Comparison of ENCODE assay signal across 8 cellular contexts in the genomic region with DNA sequence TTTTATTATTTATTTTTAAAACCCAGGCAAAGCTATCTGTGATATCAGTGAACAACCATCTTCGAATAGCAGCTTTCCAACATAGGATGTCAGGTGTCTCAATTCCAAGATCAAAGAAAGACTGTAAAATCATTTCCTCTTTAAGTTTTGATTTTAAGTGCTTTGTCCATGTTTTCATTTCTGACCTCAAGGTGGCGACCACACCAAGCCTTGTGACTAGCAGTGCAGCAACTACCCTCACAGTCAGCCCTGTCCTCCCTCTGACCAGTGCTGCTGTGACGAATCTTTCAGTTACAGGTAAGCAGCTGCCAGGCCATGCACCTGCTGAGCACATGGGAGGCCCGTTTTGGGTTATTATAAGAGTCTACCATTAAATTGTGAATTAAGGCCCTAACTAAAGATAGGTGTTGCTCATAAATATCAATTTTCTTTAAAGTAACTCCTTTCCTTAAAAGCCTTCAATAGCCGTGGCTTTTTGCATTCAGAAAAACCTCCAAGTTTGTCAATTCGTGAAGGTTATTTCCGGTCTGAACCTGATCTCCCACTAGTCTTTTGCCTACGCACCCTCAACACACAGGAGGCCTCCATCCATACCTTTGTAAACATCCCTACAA.
A peak's percentile ranks its signal among the peaks of the same experiment; 100 is the strongest.
DNase-seq lines count a peak whose midpoint lies in the region; ATAC-seq, FAIRE-seq and TF ChIP-seq lines count a peak whose summit lies in the region.

No MANE protein-coding gene starts in this region.

- no peaks in the 10 kb centered on the region for H3F3A ChIP-seq in smooth muscle cell (ENCODE audit: low read depth)

- no peaks in the 10 kb centered on the region for H3K36me3 ChIP-seq in smooth muscle cell (ENCODE audit: low read depth)

- peak; percentile 66 to 77 for ATAC-seq in left cardiac atrium
- no peak for ATAC-seq in GM21447 (IDR thresholded peaks at IDR 0.05; ENCODE audit: unreplicated experiment)

- H3K79me2 ChIP-seq in smooth muscle cell (ENCODE audit: low read depth) = no peaks in the 10 kb centered on the region

- H3K27ac ChIP-seq in smooth muscle cell (ENCODE audit: low read depth) = no peak overlapping the region

- peak; percentile 77 for DNase-seq in NCI-H2107 treated with DMSO at 0.1 percent for 48 hours (lab: John Stamatoyannopoulos, UW; ENCODE audit: unreplicated experiment)
- DNase-seq in NCI-H2107 (lab: John Stamatoyannopoulos, UW) = no peak
- peak; percentile 48 for DNase-seq in HT1080 (ENCODE audit: low read depth)
- DNase-seq in RCC 7860 (ENCODE audit: low spot score) = peak; percentile 41
- peak; percentile 79 for DNase-seq in activated effector memory CD4-positive, alpha-beta T cell treated with anti-CD3 and anti-CD28 coated beads, Interleukin-2, amount 50 U/mL, for 16 hours
- DNase-seq in left cardiac atrium = peak; percentile 35
- DNase-seq in smooth muscle cell (lab: John Stamatoyannopoulos, UW; ENCODE audit: unreplicated experiment) = no peak

- no peak overlapping the region for H2AFZ ChIP-seq in smooth muscle cell (ENCODE audit: low read depth)

- no peaks in the 10 kb centered on the region for H3K4me1 ChIP-seq in smooth muscle cell (ENCODE audit: low read depth)

- H4K20me1 ChIP-seq in smooth muscle cell (ENCODE audit: low read depth) = no peaks in the 10 kb centered on the region

- H3K4me2 ChIP-seq in smooth muscle cell = no peak overlapping the region

- WGBS in smooth muscle cell (ENCODE audit: low lambda C conversion rate) = 62% methylated on average over 8 of the region's 8 CpGs

- peak; percentile 42 for TF ChIP-seq CTCF in smooth muscle cell (IDR thresholded peaks at IDR 0.05; ENCODE audit: borderline replicate concordance, insufficient read depth, poor library complexity, severe bottlenecking)

- FAIRE-seq in RCC 7860 (lab: Jason Lieb, UNC) = no peak

- no peak overlapping the region for H3K9ac ChIP-seq in smooth muscle cell (ENCODE audit: low read depth)

- no peaks in the 10 kb centered on the region for H3K27me3 ChIP-seq in smooth muscle cell (ENCODE audit: low read depth)

- no peaks in the 10 kb centered on the region for H3K9me3 ChIP-seq in smooth muscle cell (replicated peaks; ENCODE audit: low read depth)

- H3K4me3 ChIP-seq in smooth muscle cell = no peak overlapping the region

- intact Hi-C loops in left cardiac atrium (cut with DNase I) = loop anchor here (5.0 to 10.0 kb wide), 2 partner anchors 131 to 133 kb away; no protein-coding TSS in a partner anchor

Comparison
In these comparisons a context has a peak if more than half of its experiments do, and no peak if none do; other contexts are left out.
1. DNase-seq: peak in NCI-H2107 treated with DMSO at 0.1 percent for 48 hours (single experiment), HT1080 (single experiment), RCC 7860 (single experiment), activated effector memory CD4-positive, alpha-beta T cell treated with anti-CD3 and anti-CD28 coated beads, Interleukin-2, amount 50 U/mL, for 16 hours (single experiment) and left cardiac atrium (single experiment); none in NCI-H2107 (single experiment) and smooth muscle cell (single experiment).